Comparison of ENCODE assay signal across 20 cellular contexts in genomic region chr7:904847-905246, GRCh38. TPM values are rescaled to one million over a fixed set of nuclear protein-coding genes. Genes with fewer than 3 reads are reported as not detected.
DNase-seq lines count a peak whose midpoint lies in the region; ATAC-seq and TF ChIP-seq lines count a peak whose summit lies in the region.
"Had no signal": no experiment of that assay in that cellular context is flagged by ENCODE, and none has a peak within 500 bp of the region (broad histone marks: within the 10 kb centered on the region; RNA-seq: fewer than 3 reads in every experiment).

No MANE protein-coding gene starts in this region.

- H3K27ac Mint-ChIP-seq in activated CD4-positive, alpha-beta memory T cell treated with anti-CD3 and anti-CD28 coated beads for 36 hours: no peak overlapping the region
- H3K27ac Mint-ChIP-seq: activated CD4-positive, alpha-beta T cell treated with anti-CD3 and anti-CD28 coated beads, Interleukin-2, amount 10 ng/mL, durations not matched to agents 24 days and 14 days; nephron; type B pancreatic cell had no signal

- peaks cover 3% of the 10 kb centered on the region for H3K4me1 Mint-ChIP-seq in activated CD4-positive, alpha-beta memory T cell treated with anti-CD3 and anti-CD28 coated beads for 36 hours (ENCODE audit: low read depth)
- H3K4me1 Mint-ChIP-seq: nephron had no signal

- H3K4me1 ChIP-seq in foreskin keratinocyte (no peaks in the 10 kb centered on the region), esophagus muscularis mucosa (peaks cover 12 to 38% (median 31%) of the 10 kb centered on the region in 4 donors)

- POLR2A ChIA-PET in activated CD4-positive, alpha-beta memory T cell treated with anti-CD3 and anti-CD28 coated beads for 36 hours (lab: Charles Lee): no interaction called here

- no peak overlapping the region for H3K27ac ChIP-seq in foreskin keratinocyte
- H3K27ac ChIP-seq in esophagus muscularis mucosa (replicated peaks in 1 of 4): peak overlapping the region in 1 of 4 donors; percentile 35

- no peak for TF ChIP-seq POLR2A in esophagus muscularis mucosa (IDR thresholded peaks at IDR 0.05; ENCODE audit: low read depth)

- H3K4me3 ChIP-seq in cardiac fibroblast (replicated peaks in 1 of 2; ENCODE audit: low read depth in 2 of 2, low read length in 2 of 2): no peak overlapping the region
- peak overlapping the region in 1 of 4 donors; percentile 2 for H3K4me3 ChIP-seq in esophagus muscularis mucosa

- TF ChIP-seq CTCF in cardiac fibroblast (IDR thresholded peaks at IDR 0.05; ENCODE audit: low read depth, low read length) (no peak), omental fat pad (IDR thresholded peaks at IDR 0.05) (no peak), foreskin keratinocyte (conservative IDR thresholded peaks at IDR 0.05) (no peak), esophagus muscularis mucosa (IDR thresholded peaks at IDR 0.05) (no peak)

- DNase-seq in AG08396 (ENCODE audit: low spot score) (peak; percentile 73), HS-5 (ENCODE audit: low read depth) (peak; percentile 9), cardiac fibroblast (ENCODE audit: low read depth in 2 of 2) (peak; percentile 60 to 67), omental fat pad (ENCODE audit: low spot score) (no peak), foreskin keratinocyte (no peak), NCI-H510A (lab: John Stamatoyannopoulos, UW) (no peak), esophagus muscularis mucosa (ENCODE audit: extremely low spot score) (no peak)
- DNase-seq in activated CD4-positive, alpha-beta memory T cell treated with anti-CD3 and anti-CD28 coated beads for 36 hours: no peak
- DNase-seq: activated CD4-positive, alpha-beta T cell treated with anti-CD3 and anti-CD28 coated beads, Interleukin-2, amount 10 ng/mL, durations not matched to agents 24 days and 14 days; activated T-cell treated with anti-CD3 and anti-CD28 coated beads, Interleukin-2, amount 50 U/mL, for 1 hour; BE2C; DMS153; NCI-H1092 treated with DMSO at 0.1 percent for 48 hours; NCI-H2171; SIG-M5; stimulated activated CD4-positive, alpha-beta T cell treated with anti-CD3 and anti-CD28 coated beads, Interleukin-2, amount 100 ng/mL, for 48 hours; stimulated activated CD8-positive, alpha-beta memory T cell treated with anti-CD3 and anti-CD28 coated beads, Interleukin-4, amount 100 ng/mL, for 48 hours had no signal

- TF ChIP-seq EP300 in esophagus muscularis mucosa (IDR thresholded peaks at IDR 0.05): no peak

- no peaks in the 10 kb centered on the region for H3K9me3 ChIP-seq in esophagus muscularis mucosa
- H3K9me3 ChIP-seq: BE2C had no signal

- CTCF ChIA-PET in activated CD4-positive, alpha-beta memory T cell treated with anti-CD3 and anti-CD28 coated beads for 36 hours (lab: Charles Lee): no interaction called here

- H3K36me3 Mint-ChIP-seq in activated CD4-positive, alpha-beta memory T cell treated with anti-CD3 and anti-CD28 coated beads for 36 hours: no peaks in the 10 kb centered on the region
- H3K36me3 Mint-ChIP-seq: type B pancreatic cell had no signal

- H3K27me3 ChIP-seq in foreskin keratinocyte: peaks cover 11% of the 10 kb centered on the region
- H3K27me3 ChIP-seq in esophagus muscularis mucosa: no peaks in the 10 kb centered on the region

- H3K27me3 Mint-ChIP-seq in activated CD4-positive, alpha-beta memory T cell treated with anti-CD3 and anti-CD28 coated beads for 36 hours: no peaks in the 10 kb centered on the region

- no peak overlapping the region for H3K4me3 Mint-ChIP-seq in activated CD4-positive, alpha-beta memory T cell treated with anti-CD3 and anti-CD28 coated beads for 36 hours
- H3K4me3 Mint-ChIP-seq: activated CD4-positive, alpha-beta T cell treated with anti-CD3 and anti-CD28 coated beads, Interleukin-2, amount 10 ng/mL, durations not matched to agents 24 days and 14 days; nephron; type B pancreatic cell had no signal

- intact Hi-C loops in activated CD4-positive, alpha-beta memory T cell treated with anti-CD3 and anti-CD28 coated beads for 36 hours (cut with micrococcal nuclease): no loop called here
- intact Hi-C loops in esophagus muscularis mucosa (cut with DNase I): no loop called here

- H3K36me3 ChIP-seq in esophagus muscularis mucosa: peaks cover 0 to 28% (median 10%) of the 10 kb centered on the region in 4 donors
- H3K36me3 ChIP-seq: BE2C had no signal

- 73% methylated on average over 18 of the region's 20 CpGs for WGBS in esophagus muscularis mucosa

- no peaks in the 10 kb centered on the region for H3K9me3 Mint-ChIP-seq in activated CD4-positive, alpha-beta memory T cell treated with anti-CD3 and anti-CD28 coated beads for 36 hours
- H3K9me3 Mint-ChIP-seq: activated CD4-positive, alpha-beta T cell treated with anti-CD3 and anti-CD28 coated beads, Interleukin-2, amount 10 ng/mL, durations not matched to agents 24 days and 14 days; nephron; type B pancreatic cell had no signal

- peak; percentile 22 for ATAC-seq in omental fat pad (ENCODE audit: low FRiP score)
- ATAC-seq in foreskin keratinocyte: no peak
- ATAC-seq: esophagus mucosa had no signal

RNA-seq across cellular contexts. Expression of gene GET4, which starts 28.5 kb away (rescaled TPM):
- total RNA-seq in omental fat pad (10 to 100 TPM; 18.7 to 28.5 (median 23.5) TPM), foreskin keratinocyte (27.0 and 32.1 TPM in 2 replicates), esophagus muscularis mucosa (10 to 100 TPM; 24.7 to 41.3 (median 35.2) TPM)
- 40.9 TPM in 2 replicates for polyA plus RNA-seq in foreskin keratinocyte
- 10 to 100 TPM; 22.3 to 27.1 TPM for total RNA-seq in activated CD4-positive, alpha-beta memory T cell treated with anti-CD3 and anti-CD28 coated beads for 36 hours

RNA-seq across cellular contexts. Expression of gene ADAP1, which starts 49.6 kb away (rescaled TPM):
- total RNA-seq in omental fat pad: 10 to 100 TPM in 3 of 4 donors, 1 to 10 TPM in 1; 6.7 to 21.7 (median 14.4) TPM
- 5.8 and 7.8 TPM in 2 replicates for total RNA-seq in foreskin keratinocyte
- 5.1 and 6.9 TPM in 2 replicates for polyA plus RNA-seq in foreskin keratinocyte
- 10 to 100 TPM; 14.1 to 16.1 TPM for total RNA-seq in activated CD4-positive, alpha-beta memory T cell treated with anti-CD3 and anti-CD28 coated beads for 36 hours
- 10 to 100 TPM; 41.9 to 94.2 (median 78.3) TPM for total RNA-seq in esophagus muscularis mucosa

Comparison
In these comparisons a context has a peak if more than half of its experiments do, and no peak if none do; other contexts are left out.
1. DNase-seq: peak in AG08396 (single experiment), HS-5 (single experiment) and cardiac fibroblast (2 of 2); none in omental fat pad (single experiment), foreskin keratinocyte (0 of 2), NCI-H510A (single experiment), activated CD4-positive, alpha-beta memory T cell treated with anti-CD3 and anti-CD28 coated beads for 36 hours (single experiment) and esophagus muscularis mucosa (single experiment).